ENCODE assay signal across 11 cellular contexts in the genomic region with DNA sequence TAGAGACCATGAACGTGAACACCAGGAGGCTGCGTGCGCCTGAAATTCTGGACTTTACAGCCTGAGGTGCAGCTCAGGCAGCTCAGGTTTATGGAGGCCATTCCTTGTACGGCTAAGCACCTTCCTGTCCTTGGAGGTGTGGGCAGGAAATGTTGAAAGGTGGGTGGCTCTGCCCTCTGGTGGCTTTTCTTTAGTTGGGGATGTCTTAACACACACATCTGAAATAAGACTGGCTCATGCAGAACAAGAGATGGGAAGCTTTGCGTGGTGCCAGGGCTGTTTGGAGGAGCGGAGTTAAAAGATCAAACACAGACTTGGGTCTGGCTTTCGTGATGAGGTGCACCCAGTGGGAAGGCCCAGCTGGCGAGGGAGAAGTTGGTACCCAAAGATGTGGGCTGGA.
A peak's percentile ranks its signal among the peaks of the same experiment; 100 is the strongest.
DNase-seq lines count a peak whose midpoint lies in the region; ATAC-seq, FAIRE-seq and TF ChIP-seq lines count a peak whose summit lies in the region.
"Had no signal": no experiment of that assay in that cellular context is flagged by ENCODE, and none has a peak within 500 bp of the region (broad histone marks: within the 10 kb centered on the region; RNA-seq: fewer than 3 reads in every experiment).

No MANE protein-coding gene starts in this region.

- TF ChIP-seq CTCF in D721Med (IDR thresholded peaks at IDR 0.05; ENCODE audit: insufficient read depth, missing control alignments) (peak; percentile 35), choroid plexus epithelial cell (conservative IDR thresholded peaks at IDR 0.05; ENCODE audit: low read depth, low read length) (peak; percentile 39)

- FAIRE-seq in D721Med (lab: Jason Lieb, UNC): no peak
- FAIRE-seq in H54 (lab: Jason Lieb, UNC): no peak

- TF ChIP-seq POLR2A in H54 (IDR thresholded peaks at IDR 0.05; ENCODE audit: low read depth, low read length): no peak

- ATAC-seq in GM18519 (IDR thresholded peaks at IDR 0.05; ENCODE audit: low FRiP score, unreplicated experiment): no peak
- no peak for ATAC-seq in HG02642 (IDR thresholded peaks at IDR 0.05; ENCODE audit: poor library complexity, unreplicated experiment)

- H3K4me3 ChIP-seq in choroid plexus epithelial cell (ENCODE audit: low read depth, low read length): no peak overlapping the region

- DNase-seq in D721Med (ENCODE audit: insufficient read length, low spot score) (no peak), LoVo (ENCODE audit: low spot score) (peak; percentile 3), choroid plexus epithelial cell (ENCODE audit: low read depth) (peak; percentile 30), midbrain (lab: John Stamatoyannopoulos, UW) (peak; percentile 40), NCI-H1048 (lab: John Stamatoyannopoulos, UW) (no peak), H54 (ENCODE audit: insufficient read length, low spot score) (no peak)
- DNase-seq: activated naive CD8-positive, alpha-beta T cell treated with anti-CD3 and anti-CD28 coated beads, Interleukin-2, amount 10 ng/mL, durations not matched to agents 7 days and 5 days; foreskin melanocyte; NCI-H446 had no signal

Comparison
In these comparisons a context has a peak if more than half of its experiments do, and no peak if none do; other contexts are left out.
1. DNase-seq: peak in LoVo (single experiment), choroid plexus epithelial cell (single experiment) and midbrain (single experiment); none in D721Med (single experiment), NCI-H1048 (single experiment) and H54 (single experiment).